8 cellular contexts compared by ENCODE assay signal in genomic region chr6:149316740-149317655, GRCh38. TPM values are rescaled to one million over a fixed set of nuclear protein-coding genes. Genes with fewer than 3 reads are reported as not detected.
DNase-seq lines count a peak whose midpoint lies in the region; ATAC-seq and TF ChIP-seq lines count a peak whose summit lies in the region.

No MANE protein-coding gene starts in this region.

- H3K9me3 ChIP-seq in transverse colon, result no peaks in the 10 kb centered on the region

- no peak for TF ChIP-seq EP300 in transverse colon (IDR thresholded peaks at IDR 0.05; ENCODE audit: low read depth)

- ATAC-seq in HG02588 (IDR thresholded peaks at IDR 0.05; ENCODE audit: unreplicated experiment), result peak; percentile 70

- peaks cover 0 to 39% (median 28%) of the 10 kb centered on the region in 4 donors for H3K4me1 ChIP-seq in transverse colon

- peak overlapping the region; percentile 95 to 100 (median 99) for H3K27ac ChIP-seq in transverse colon

- TF ChIP-seq CTCF in GM12864 (IDR thresholded peaks at IDR 0.05; ENCODE audit: low read depth, low read length, missing control alignments), result peak; percentile 11
- peak in 1 of 5 experiments; percentile 41 for TF ChIP-seq CTCF in transverse colon (IDR thresholded peaks at IDR 0.05)

- peak overlapping the region; percentile 95 for H3K4me3 ChIP-seq in GM12864 (ENCODE audit: low read depth, low read length)
- H3K4me3 ChIP-seq in transverse colon, result peak overlapping the region; percentile 77 to 96 (median 91)

- intact Hi-C loops in cardiac septum (cut with DNase I), result no loop called here
- intact Hi-C loops in transverse colon (cut with DNase I; ENCODE audit: low total_unique reads), result loop anchor here (10.0 kb wide), 1 partner anchor 232 kb away; no protein-coding TSS in a partner anchor

- H3K27me3 ChIP-seq in transverse colon, result no peaks in the 10 kb centered on the region

- 1 to 10% methylated on average over 2 to 47 of the region's 96 CpGs for WGBS in transverse colon (ENCODE audit: low coverage in 1 of 2), 2 donors

- H3K36me3 ChIP-seq in transverse colon, result no peaks in the 10 kb centered on the region

- TF ChIP-seq POLR2A in transverse colon (IDR thresholded peaks at IDR 0.05), result peak; percentile 83

- DNase-seq in GM12864 (ENCODE audit: low read depth) (no peak), NCI-H1092 (lab: John Stamatoyannopoulos, UW) (peak; percentile 91), SKM-1 treated with dmso at 0.1 percent for 144 hours (lab: John Stamatoyannopoulos, UW; ENCODE audit: unreplicated experiment) (peak; percentile 89), cardiac septum (ENCODE audit: low spot score) (peak; percentile 95), pons (ENCODE audit: low spot score) (peak; percentile 68), transverse colon (peak; percentile 90)
- peak; percentile 72 for DNase-seq in activated naive CD8-positive, alpha-beta T cell treated with anti-CD3 and anti-CD28 coated beads, Interleukin-2, amount 50 U/mL, for 16 hours (ENCODE audit: low read depth, low spot score)

- in situ Hi-C loops in transverse colon (cut with MboI; ENCODE audit: low pct_ligation_motif_present in 1 of 4, low pct_unique_long_range_greater_than_20kb in 1 of 4, low sequenced_read_pairs in 3 of 4), result no loop called here

RNA-seq across cellular contexts. Expression of gene TAB2, which starts 0.5 kb away (rescaled TPM):
- total RNA-seq in cardiac septum (49.2 TPM), transverse colon (10 to 100 TPM; 43.6 to 89.9 (median 64.7) TPM)
